ENCODE assay signal across 1 cellular context in genomic region chr18:45026162-45026561, GRCh38.
TF ChIP-seq lines count a peak whose summit lies in the region.

No MANE protein-coding gene starts in this region.

TF ChIP-seq in H1, 55 proteins besides CTCF, POLR2A, EP300 and RAD21:
- TF ChIP-seq YY1 (IDR thresholded peaks at IDR 0.05; ENCODE audit: low read depth, low read length): no peak
